1 cellular context compared by ENCODE assay signal in the genomic region with DNA sequence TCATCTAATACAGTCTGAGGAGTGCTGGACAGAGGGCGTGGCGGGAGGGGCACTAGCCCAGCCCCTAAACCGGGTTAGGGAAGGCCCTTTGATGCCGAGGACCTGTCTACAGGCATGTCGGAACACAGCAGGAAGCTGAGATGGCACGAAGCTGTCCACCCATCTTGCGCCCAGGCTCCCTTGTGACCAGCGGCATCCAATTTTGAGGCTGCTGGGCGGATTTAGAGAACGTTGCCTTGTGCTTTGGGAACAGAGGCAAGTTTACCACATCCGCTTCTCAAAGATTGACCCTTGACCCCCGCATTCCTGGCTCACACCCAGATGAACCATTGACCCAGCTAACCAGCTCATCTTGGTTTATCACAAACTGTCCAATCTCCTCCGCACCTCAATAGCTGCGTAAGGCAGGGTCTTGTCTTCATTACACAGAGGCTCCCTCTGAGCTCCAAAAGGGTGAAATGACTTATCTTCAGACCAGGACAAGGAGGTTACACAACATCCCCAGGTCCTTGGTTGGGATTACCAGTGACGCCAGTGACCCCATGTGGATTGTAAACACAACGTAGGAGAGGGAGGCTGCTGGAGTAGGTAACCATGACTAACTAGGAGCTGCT.
TF ChIP-seq lines count a peak whose summit lies in the region.

No MANE protein-coding gene starts in this region.

TF ChIP-seq in K562, 482 proteins besides CTCF, POLR2A, EP300 and RAD21 (continued from another document):
- TF ChIP-seq STAT5A (IDR thresholded peaks at IDR 0.05; ENCODE audit: borderline replicate concordance, low read length): peak; percentile 64
- no peak for TF ChIP-seq NUFIP1 (IDR thresholded peaks at IDR 0.05; ENCODE audit: partially characterized antibody)
- peak; percentile 51; the same call in 1 of the 2 replicates for TF ChIP-seq EHMT2 (IDR thresholded peaks at IDR 0.05)
- no peak for TF ChIP-seq SRSF9 (IDR thresholded peaks at IDR 0.05; ENCODE audit: borderline replicate concordance, low read depth, low read length)
- peak; percentile 79 for TF ChIP-seq GABPA (tag; conservative IDR thresholded peaks at IDR 0.05; ENCODE audit: low read depth)
- TF ChIP-seq SRF (CRISPR knock-in tag; IDR thresholded peaks at IDR 0.05): 0 out of 4 replicates have a peak, but pooled peaks of 1 of the 2 experiments have one; percentile 19
- TF ChIP-seq DNMT1 (IDR thresholded peaks at IDR 0.05): no peak
- TF ChIP-seq POLR2H (tag; IDR thresholded peaks at IDR 0.05; ENCODE audit: low read depth): no peak
- peak; percentile 93 to 96 for TF ChIP-seq KDM1A (IDR thresholded peaks at IDR 0.05)
- TF ChIP-seq NFE2 (IDR thresholded peaks at IDR 0.05; ENCODE audit: low read depth): 0 out of 2 replicates have a peak, but pooled peaks have one; percentile 4
- no peak for TF ChIP-seq DACH1 (IDR thresholded peaks at IDR 0.05; ENCODE audit: partially characterized antibody)
- peak; percentile 78 for TF ChIP-seq ETV1 (tag; conservative IDR thresholded peaks at IDR 0.05; ENCODE audit: low read depth)
- TF ChIP-seq BRD9 (IDR thresholded peaks at IDR 0.05; ENCODE audit: low read depth, partially characterized antibody): peak; percentile 94
- TF ChIP-seq, protein P1, sequence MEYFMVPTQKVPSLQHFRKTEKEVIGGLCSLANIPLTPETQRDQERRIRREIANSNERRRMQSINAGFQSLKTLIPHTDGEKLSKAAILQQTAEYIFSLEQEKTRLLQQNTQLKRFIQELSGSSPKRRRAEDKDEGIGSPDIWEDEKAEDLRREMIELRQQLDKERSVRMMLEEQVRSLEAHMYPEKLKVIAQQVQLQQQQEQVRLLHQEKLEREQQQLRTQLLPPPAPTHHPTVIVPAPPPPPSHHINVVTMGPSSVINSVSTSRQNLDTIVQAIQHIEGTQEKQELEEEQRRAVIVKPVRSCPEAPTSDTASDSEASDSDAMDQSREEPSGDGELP (CRISPR knock-in tag; IDR thresholded peaks at IDR 0.05; ENCODE audit: borderline replicate concordance): peak; percentile 50; the same call in 1 of the 2 replicates
- TF ChIP-seq GABPB1 (CRISPR knock-in tag; IDR thresholded peaks at IDR 0.05): peak; percentile 82
- TF ChIP-seq BHLHE40 (IDR thresholded peaks at IDR 0.05; ENCODE audit: low read length): no peak
- 0 out of 2 replicates have a peak, but pooled peaks have one; percentile 45 for TF ChIP-seq ZNF584 (CRISPR knock-in tag; IDR thresholded peaks at IDR 0.05; ENCODE audit: low read depth)
